In genomic region chr20:38692436-38693411, GRCh38 we compare ENCODE assay signal across 1 cellular context.
TF ChIP-seq lines count a peak whose summit lies in the region.

No MANE protein-coding gene starts in this region.

TF ChIP-seq in IMR-90, 13 proteins besides CTCF, POLR2A, EP300 and RAD21 (continued from another document):
- TF ChIP-seq RFX5 (IDR thresholded peaks at IDR 0.05; ENCODE audit: low read depth, low read length) (no peak), CHD1 (IDR thresholded peaks at IDR 0.05; ENCODE audit: low read depth, low read length) (no peak), BHLHE40 (IDR thresholded peaks at IDR 0.05; ENCODE audit: low read depth, low read length) (no peak), ELK1 (IDR thresholded peaks at IDR 0.05; ENCODE audit: borderline replicate concordance, low read depth, low read length) (no peak), SMC3 (IDR thresholded peaks at IDR 0.05; ENCODE audit: low read depth, low read length) (no peak), CEBPB (IDR thresholded peaks at IDR 0.05; ENCODE audit: low read depth, low read length) (no peak), MXI1 (IDR thresholded peaks at IDR 0.05; ENCODE audit: borderline replicate concordance, low read depth, low read length) (no peak), USF2 (IDR thresholded peaks at IDR 0.05; ENCODE audit: low read depth, low read length) (no peak), RCOR1 (IDR thresholded peaks at IDR 0.05; ENCODE audit: insufficient replicate concordance, low read length) (no peak), FOS (IDR thresholded peaks at IDR 0.05; ENCODE audit: low read depth, low read length) (no peak), MAZ (IDR thresholded peaks at IDR 0.05; ENCODE audit: borderline replicate concordance, low read depth, low read length) (no peak), MAFK (IDR thresholded peaks at IDR 0.05; ENCODE audit: low read depth, low read length) (no peak)
